In genomic region chr3:37324752-37325407, GRCh38 we compare ENCODE assay signal across 13 cellular contexts.
DNase-seq lines count a peak whose midpoint lies in the region; ATAC-seq, FAIRE-seq and TF ChIP-seq lines count a peak whose summit lies in the region.
"Had no signal": no experiment of that assay in that cellular context is flagged by ENCODE, and none has a peak within 500 bp of the region (broad histone marks: within the 10 kb centered on the region; RNA-seq: fewer than 3 reads in every experiment).

No MANE protein-coding gene starts in this region.

- H3K9me3 ChIP-seq in left lung (no peaks in the 10 kb centered on the region), stomach (no peaks in the 10 kb centered on the region)
- H3K9me3 ChIP-seq: esophagus muscularis mucosa had no signal

- no peaks in the 10 kb centered on the region for H3K9me3 Mint-ChIP-seq in activated T-cell treated with anti-CD3 and anti-CD28 coated beads, Interleukin-2, amount 50 U/mL, for 24 hours

- no peak overlapping the region for H3K4me3 Mint-ChIP-seq in activated T-cell treated with anti-CD3 and anti-CD28 coated beads, Interleukin-2, amount 50 U/mL, for 24 hours

- intact Hi-C loops in left lung (cut with DNase I) (no loop called here), stomach (cut with DNase I; ENCODE audit: low total_unique reads) (no loop called here)

- no peak for TF ChIP-seq POLR2A in stomach (IDR thresholded peaks at IDR 0.05)

- in situ Hi-C loops in astrocyte of the cerebellum (cut with HindIII; ENCODE audit: low sequenced_read_pairs), result no loop called here

- H3K4me1 ChIP-seq in left lung, result peaks cover 0 to 27% of the 10 kb centered on the region in 2 donors
- peaks cover 0 to 28% (median 6%) of the 10 kb centered on the region in 4 donors for H3K4me1 ChIP-seq in stomach

- peaks cover 94% of the 10 kb centered on the region for H3K36me3 Mint-ChIP-seq in activated T-cell treated with anti-CD3 and anti-CD28 coated beads, Interleukin-2, amount 50 U/mL, for 24 hours (ENCODE audit: low read depth)

- no peak for FAIRE-seq in RCC 7860 (lab: Jason Lieb, UNC)

- H3K27ac Mint-ChIP-seq in activated T-cell treated with anti-CD3 and anti-CD28 coated beads, Interleukin-2, amount 50 U/mL, for 24 hours, result peak overlapping the region; percentile 27

- H3K4me3 ChIP-seq in astrocyte of the cerebellum (ENCODE audit: low read depth, low read length), result no peak overlapping the region
- H3K4me3 ChIP-seq in left lung, result no peak overlapping the region
- H3K4me3 ChIP-seq in stomach, result no peak overlapping the region
- H3K4me3 ChIP-seq: esophagus muscularis mucosa, skin epidermis had no signal

- no peak for DNase-seq in activated T-cell treated with anti-CD3 and anti-CD28 coated beads, Interleukin-2, amount 50 U/mL, for 24 hours
- DNase-seq in activated T-cell treated with anti-CD3 and anti-CD28 coated beads for 4 hours (no peak), astrocyte of the cerebellum (ENCODE audit: low read depth) (peak; percentile 88), left lung (no peak), stomach (no peak), RCC 7860 (ENCODE audit: low spot score) (no peak), H4 (ENCODE audit: low spot score) (no peak), T-helper 2 cell (no peak)
- DNase-seq: NCI-H1092 treated with DMSO at 0.1 percent for 48 hours, OCI-M1 had no signal

- no peaks in the 10 kb centered on the region for H3K27me3 Mint-ChIP-seq in activated T-cell treated with anti-CD3 and anti-CD28 coated beads, Interleukin-2, amount 50 U/mL, for 24 hours

- H3K27ac ChIP-seq in left lung (peak overlapping the region; percentile 16 to 65), stomach (peak overlapping the region in 3 of 5 donors; percentile 8 to 36 (median 15))

- H3K27me3 ChIP-seq in left lung (no peaks in the 10 kb centered on the region), stomach (no peaks in the 10 kb centered on the region)
- H3K27me3 ChIP-seq: esophagus muscularis mucosa had no signal

- H3K36me3 ChIP-seq in left lung (peaks cover 0 to 67% of the 10 kb centered on the region in 2 donors), stomach (peaks cover 33 to 84% (median 71%) of the 10 kb centered on the region in 4 donors)

- TF ChIP-seq CTCF in astrocyte of the cerebellum (IDR thresholded peaks at IDR 0.05; ENCODE audit: low read depth, low read length, missing control alignments) (no peak), left lung (IDR thresholded peaks at IDR 0.05) (no peak), stomach (IDR thresholded peaks at IDR 0.05) (no peak)

- WGBS in stomach, 5 donors, result 67 to 87% (median 79%) methylated on average over 4 of the region's 4 CpGs

- H3K4me1 Mint-ChIP-seq in activated T-cell treated with anti-CD3 and anti-CD28 coated beads, Interleukin-2, amount 50 U/mL, for 24 hours (ENCODE audit: low read depth), result peaks cover 37% of the 10 kb centered on the region

- ATAC-seq in left lung, result peak; percentile 18
- ATAC-seq: HCT116 had no signal

- no peak for TF ChIP-seq EP300 in stomach (IDR thresholded peaks at IDR 0.05)
